In genomic region chr4:3710451-3711182, GRCh38 we compare ENCODE assay signal across 19 cellular contexts. TPM values are rescaled to one million over a fixed set of nuclear protein-coding genes. Genes with fewer than 3 reads are reported as not detected.
DNase-seq lines count a peak whose midpoint lies in the region; TF ChIP-seq lines count a peak whose summit lies in the region.
"Had no signal": no experiment of that assay in that cellular context is flagged by ENCODE, and none has a peak within 500 bp of the region (broad histone marks: within the 10 kb centered on the region; RNA-seq: fewer than 3 reads in every experiment).

No MANE protein-coding gene starts in this region.

- TF ChIP-seq POLR2A in testis (IDR thresholded peaks at IDR 0.05): no peak

- no peak overlapping the region for H4K5ac ChIP-seq in mesendoderm (ENCODE audit: low read length)

- intact Hi-C loops in testis (cut with DNase I; ENCODE audit: low total_unique reads): no loop called here

- H3K79me1 ChIP-seq in mesendoderm (ENCODE audit: low read length): no peaks in the 10 kb centered on the region

- no peak overlapping the region for H2BK15ac ChIP-seq in mesendoderm (replicated peaks; ENCODE audit: low read depth)

- H3K9ac ChIP-seq in endodermal cell (ENCODE audit: extremely low read depth, low read length, poor library complexity, severe bottlenecking) (no peak overlapping the region), mesendoderm (ENCODE audit: low read length) (no peak overlapping the region)
- H3K9ac ChIP-seq: SK-N-SH had no signal

- no peak overlapping the region for H3K4me3 ChIP-seq in endodermal cell (ENCODE audit: low read length)
- H3K4me3 ChIP-seq in mesendoderm (ENCODE audit: low read length): no peak overlapping the region
- H3K4me3 ChIP-seq in testis: no peak overlapping the region
- H3K4me3 ChIP-seq in osteoblast (ENCODE audit: insufficient read depth, low read length): no peak overlapping the region
- H3K4me3 ChIP-seq: dorsolateral prefrontal cortex, esophagus muscularis mucosa had no signal

- no peaks in the 10 kb centered on the region for H3K9me3 Mint-ChIP-seq in endodermal cell
- H3K9me3 Mint-ChIP-seq: activated CD4-positive, alpha-beta T cell treated with anti-CD3 and anti-CD28 coated beads, Interleukin-2, amount 10 ng/mL, durations not matched to agents 24 days and 14 days; activated naive CD4-positive, alpha-beta T cell treated with anti-CD3 and anti-CD28 coated beads, Interleukin-2, amount 10 ng/mL, durations not matched to agents 7 days and 5 days had no signal

- no peaks in the 10 kb centered on the region for H3K4me1 Mint-ChIP-seq in endodermal cell
- H3K4me1 Mint-ChIP-seq: activated CD4-positive, alpha-beta T cell treated with anti-CD3 and anti-CD28 coated beads, Interleukin-2, amount 10 ng/mL, durations not matched to agents 24 days and 14 days; activated naive CD4-positive, alpha-beta T cell treated with anti-CD3 and anti-CD28 coated beads, Interleukin-2, amount 10 ng/mL, durations not matched to agents 7 days and 5 days had no signal

- H3K27me3 Mint-ChIP-seq in endodermal cell (ENCODE audit: insufficient read depth): no peaks in the 10 kb centered on the region
- H3K27me3 Mint-ChIP-seq: activated CD4-positive, alpha-beta T cell treated with anti-CD3 and anti-CD28 coated beads, Interleukin-2, amount 10 ng/mL, durations not matched to agents 24 days and 14 days had no signal

- no peak overlapping the region for H2BK5ac ChIP-seq in mesendoderm (ENCODE audit: low read length)

- no peak for TF ChIP-seq CTCF in endodermal cell (conservative IDR thresholded peaks at IDR 0.05)
- no peak for TF ChIP-seq CTCF in testis (IDR thresholded peaks at IDR 0.05)
- TF ChIP-seq CTCF in osteoblast (IDR thresholded peaks at IDR 0.05; ENCODE audit: extremely low read depth, low read depth, low read length): no peak

- no peak overlapping the region for H3K23ac ChIP-seq in mesendoderm (ENCODE audit: low read length)

- DNase-seq in LHCN-M2 (ENCODE audit: low read depth): peak; percentile 13
- peak; percentile 52 for DNase-seq in endodermal cell
- peak; percentile 33 for DNase-seq in mesendoderm
- peak; percentile 39 for DNase-seq in testis
- DNase-seq in SKM-1 treated with dmso at 0.1 percent for 144 hours (lab: John Stamatoyannopoulos, UW; ENCODE audit: unreplicated experiment): no peak
- DNase-seq in activated gamma-delta T cell (lab: John Stamatoyannopoulos, UW): no peak
- DNase-seq in osteoblast (ENCODE audit: insufficient read length, low spot score, missing footprints): no peak
- DNase-seq in Kasumi-1 (lab: John Stamatoyannopoulos, UW): no peak
- DNase-seq: activated CD4-positive, alpha-beta T cell treated with anti-CD3 and anti-CD28 coated beads, Interleukin-2, amount 10 ng/mL, durations not matched to agents 24 days and 14 days; activated naive CD4-positive, alpha-beta T cell treated with anti-CD3 and anti-CD28 coated beads, Interleukin-2, amount 10 ng/mL, durations not matched to agents 7 days and 5 days; brain microvascular endothelial cell; HCEC 1CT; NCI-H1930; NCI-H526 treated with DMSO at 0.1 percent for 48 hours; PC-3; SK-N-SH; stimulated activated CD4-positive, alpha-beta T cell treated with anti-CD3 and anti-CD28 coated beads, Interleukin-1b, Interleukin-23, amount 100 ng/mL, for 48 hours had no signal

- H3K4me2 ChIP-seq in mesendoderm (ENCODE audit: low read length) (no peak overlapping the region), osteoblast (ENCODE audit: insufficient read depth, low read length) (no peak overlapping the region)
- H3K4me2 ChIP-seq: SK-N-SH had no signal

- no peaks in the 10 kb centered on the region for H4K20me1 ChIP-seq in osteoblast (ENCODE audit: insufficient read depth, low read length)

- H3K79me2 ChIP-seq in mesendoderm (ENCODE audit: control insufficient read depth, insufficient read depth, low read length): no peaks in the 10 kb centered on the region
- no peaks in the 10 kb centered on the region for H3K79me2 ChIP-seq in osteoblast (ENCODE audit: insufficient read depth, low read length)

- no peak overlapping the region for H2AFZ ChIP-seq in osteoblast (ENCODE audit: low read length)

- H3K56ac ChIP-seq in mesendoderm (ENCODE audit: low read length): no peak overlapping the region

- no peak overlapping the region for H2BK120ac ChIP-seq in mesendoderm (ENCODE audit: low read depth, low read length)

- H3K27ac Mint-ChIP-seq in endodermal cell: peak overlapping the region; percentile 35
- H3K27ac Mint-ChIP-seq: activated CD4-positive, alpha-beta T cell treated with anti-CD3 and anti-CD28 coated beads, Interleukin-2, amount 10 ng/mL, durations not matched to agents 24 days and 14 days; activated naive CD4-positive, alpha-beta T cell treated with anti-CD3 and anti-CD28 coated beads, Interleukin-2, amount 10 ng/mL, durations not matched to agents 7 days and 5 days had no signal

- no peak overlapping the region for H2AK5ac ChIP-seq in mesendoderm (ENCODE audit: low read length)

- no peak overlapping the region for H4K8ac ChIP-seq in mesendoderm (ENCODE audit: low read depth, low read length)

- no peak overlapping the region for H3K18ac ChIP-seq in mesendoderm (ENCODE audit: low read length)

- no peaks in the 10 kb centered on the region for H3K27me3 ChIP-seq in endodermal cell (ENCODE audit: control insufficient read depth, insufficient read depth, low read length, poor library complexity, severe bottlenecking)
- H3K27me3 ChIP-seq in mesendoderm (ENCODE audit: insufficient read depth, low read length, poor library complexity): no peaks in the 10 kb centered on the region
- no peaks in the 10 kb centered on the region for H3K27me3 ChIP-seq in testis
- H3K27me3 ChIP-seq in osteoblast (ENCODE audit: insufficient read depth, low read length): peaks cover 3% of the 10 kb centered on the region
- H3K27me3 ChIP-seq: dorsolateral prefrontal cortex had no signal

- H3K36me3 Mint-ChIP-seq in endodermal cell (ENCODE audit: low read depth): no peaks in the 10 kb centered on the region
- H3K36me3 Mint-ChIP-seq: activated naive CD4-positive, alpha-beta T cell treated with anti-CD3 and anti-CD28 coated beads, Interleukin-2, amount 10 ng/mL, durations not matched to agents 7 days and 5 days had no signal

- H3K9me3 ChIP-seq in endodermal cell (ENCODE audit: control insufficient read depth, low read length): no peaks in the 10 kb centered on the region
- H3K9me3 ChIP-seq in testis: no peaks in the 10 kb centered on the region
- no peaks in the 10 kb centered on the region for H3K9me3 ChIP-seq in osteoblast (ENCODE audit: low read depth, low read length)
- H3K9me3 ChIP-seq: esophagus muscularis mucosa, SK-N-SH had no signal

- 74 to 87% methylated on average over 15 to 24 of the region's 24 CpGs for WGBS in endodermal cell (ENCODE audit: insufficient coverage in 1 of 2, insufficient read length in 1 of 2), 2 experiments
- no CpG with 5 or more reads among the region's 24 CpGs for WGBS in mesendoderm (ENCODE audit: extremely low coverage, insufficient coverage, low lambda C conversion rate)
- WGBS in testis, 2 donors: 55 to 65% methylated on average over 14 to 24 of the region's 24 CpGs

- no peak overlapping the region for H3K4me3 Mint-ChIP-seq in endodermal cell
- H3K4me3 Mint-ChIP-seq: activated CD4-positive, alpha-beta T cell treated with anti-CD3 and anti-CD28 coated beads, Interleukin-2, amount 10 ng/mL, durations not matched to agents 24 days and 14 days; activated naive CD4-positive, alpha-beta T cell treated with anti-CD3 and anti-CD28 coated beads, Interleukin-2, amount 10 ng/mL, durations not matched to agents 7 days and 5 days had no signal

- H3K4ac ChIP-seq in mesendoderm (ENCODE audit: low read depth, low read length): no peak overlapping the region

- H3K27ac ChIP-seq in endodermal cell (ENCODE audit: low read depth, low read length) (peak overlapping the region; percentile 72), mesendoderm (ENCODE audit: low read depth, low read length) (no peak overlapping the region), testis (no peak overlapping the region), osteoblast (ENCODE audit: low read depth, low read length) (no peak overlapping the region)
- H3K27ac ChIP-seq: brain microvascular endothelial cell, esophagus muscularis mucosa had no signal

- no peaks in the 10 kb centered on the region for H3K36me3 ChIP-seq in endodermal cell (ENCODE audit: control insufficient read depth, insufficient read depth, low read length)
- no peaks in the 10 kb centered on the region for H3K36me3 ChIP-seq in mesendoderm (ENCODE audit: control insufficient read depth, insufficient read depth, low read length)
- no peaks in the 10 kb centered on the region for H3K36me3 ChIP-seq in testis (ENCODE audit: low read depth, missing control alignments)
- H3K36me3 ChIP-seq in osteoblast (ENCODE audit: insufficient read depth, low read length): no peaks in the 10 kb centered on the region
- H3K36me3 ChIP-seq: brain microvascular endothelial cell, esophagus muscularis mucosa had no signal

- H3K4me1 ChIP-seq in endodermal cell (ENCODE audit: control insufficient read depth, insufficient read depth, low read length) (no peaks in the 10 kb centered on the region), mesendoderm (ENCODE audit: control insufficient read depth, low read depth, low read length) (no peaks in the 10 kb centered on the region), testis (peaks cover 16% of the 10 kb centered on the region), osteoblast (ENCODE audit: insufficient read depth, low read length) (peaks cover 13% of the 10 kb centered on the region)
- H3K4me1 ChIP-seq: esophagus muscularis mucosa had no signal

RNA-seq across cellular contexts. Expression of gene ADRA2C, which starts 55.6 kb away (rescaled TPM):
- 2.9 and 3.5 TPM in 2 replicates for total RNA-seq in LHCN-M2 (2014; rRNA removed)
- polyA plus RNA-seq in LHCN-M2 (2012): 20.7 TPM
- 10 to 100 TPM; 16.0 to 17.3 TPM for total RNA-seq in endodermal cell
- polyA plus RNA-seq in endodermal cell (2013, experiment 1 of 2): 6.2 TPM
- 6.1 TPM for polyA plus RNA-seq in endodermal cell (2013, experiment 2 of 2)
- 10.8 TPM for polyA plus RNA-seq in mesendoderm (2013, experiment 1 of 2)
- 10.5 TPM for polyA plus RNA-seq in mesendoderm (2013, experiment 2 of 2)
- 10 to 100 TPM in 1 of 2 donors, 1 to 10 TPM in 1; 9.3 to 16.0 TPM for total RNA-seq in testis
- 7.2 TPM for polyA plus RNA-seq in testis (ENCODE audit: insufficient read depth, low read depth, low replicate concordance)
- 1.1 and 1.5 TPM in 2 replicates for total RNA-seq in osteoblast
- total RNA-seq: activated CD4-positive, alpha-beta T cell treated with anti-CD3 and anti-CD28 coated beads, Interleukin-2, amount 10 ng/mL, durations not matched to agents 24 days and 14 days; PC-3 had no signal

Comparison
In these comparisons a context has a peak if more than half of its experiments do, and no peak if none do; other contexts are left out.
1. DNase-seq: peak in LHCN-M2 (single experiment), endodermal cell (single experiment), mesendoderm (single experiment) and testis (single experiment); none in SKM-1 treated with dmso at 0.1 percent for 144 hours (single experiment), activated gamma-delta T cell (single experiment), osteoblast (single experiment) and Kasumi-1 (0 of 2).